ENCODE assay signal across 1 cellular context in the genomic region with DNA sequence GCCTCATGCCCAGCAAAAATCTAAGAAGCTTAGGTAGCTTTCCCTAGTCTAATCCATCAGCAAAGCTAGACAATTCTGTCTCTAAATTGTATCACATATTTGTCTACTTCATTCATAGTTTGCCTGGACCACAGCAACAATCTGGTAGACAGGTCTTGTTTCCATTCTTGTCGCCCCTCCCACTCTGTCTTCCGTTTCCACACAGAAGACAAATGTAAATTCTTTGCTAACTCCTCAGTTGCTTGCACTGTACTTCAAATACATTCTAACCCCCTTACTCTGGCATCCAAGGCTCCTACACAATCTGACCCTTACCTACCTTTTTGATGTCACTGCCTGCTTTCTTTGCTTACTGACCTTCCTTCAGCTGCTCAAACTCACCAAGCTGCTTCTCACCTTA.
TF ChIP-seq lines count a peak whose summit lies in the region.

No MANE protein-coding gene starts in this region.

TF ChIP-seq in SK-N-SH treated with all-trans-retinoic acid at 6 μM for 48 hours, 23 proteins besides CTCF, POLR2A, EP300 and RAD21 (continued from another document):
- TF ChIP-seq TSHZ2 (CRISPR knock-in tag; IDR thresholded peaks at IDR 0.05) = no peak
- no peak for TF ChIP-seq BACH2 (CRISPR knock-in tag; IDR thresholded peaks at IDR 0.05; ENCODE audit: borderline replicate concordance)
- no peak for TF ChIP-seq ZNF8 (CRISPR knock-in tag; IDR thresholded peaks at IDR 0.05)
- TF ChIP-seq RARB (CRISPR knock-in tag; IDR thresholded peaks at IDR 0.05) = no peak
- no peak for TF ChIP-seq GLIS3 (CRISPR knock-in tag; IDR thresholded peaks at IDR 0.05)
- no peak for TF ChIP-seq OSR1 (CRISPR knock-in tag; IDR thresholded peaks at IDR 0.05)
- TF ChIP-seq, protein P1, sequence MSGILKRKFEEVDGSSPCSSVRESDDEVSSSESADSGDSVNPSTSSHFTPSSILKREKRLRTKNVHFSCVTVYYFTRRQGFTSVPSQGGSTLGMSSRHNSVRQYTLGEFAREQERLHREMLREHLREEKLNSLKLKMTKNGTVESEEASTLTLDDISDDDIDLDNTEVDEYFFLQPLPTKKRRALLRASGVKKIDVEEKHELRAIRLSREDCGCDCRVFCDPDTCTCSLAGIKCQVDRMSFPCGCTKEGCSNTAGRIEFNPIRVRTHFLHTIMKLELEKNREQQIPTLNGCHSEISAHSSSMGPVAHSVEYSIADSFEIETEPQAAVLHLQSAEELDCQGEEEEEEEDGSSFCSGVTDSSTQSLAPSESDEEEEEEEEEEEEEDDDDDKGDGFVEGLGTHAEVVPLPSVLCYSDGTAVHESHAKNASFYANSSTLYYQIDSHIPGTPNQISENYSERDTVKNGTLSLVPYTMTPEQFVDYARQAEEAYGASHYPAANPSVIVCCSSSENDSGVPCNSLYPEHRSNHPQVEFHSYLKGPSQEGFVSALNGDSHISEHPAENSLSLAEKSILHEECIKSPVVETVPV (CRISPR knock-in tag; IDR thresholded peaks at IDR 0.05) = no peak
- TF ChIP-seq ESRRG (CRISPR knock-in tag; IDR thresholded peaks at IDR 0.05) = no peak
- no peak for TF ChIP-seq CSDC2 (CRISPR knock-in tag; IDR thresholded peaks at IDR 0.05)
- no peak for TF ChIP-seq ZFP30 (CRISPR knock-in tag; IDR thresholded peaks at IDR 0.05)
- no peak for TF ChIP-seq TCF4 (CRISPR knock-in tag; IDR thresholded peaks at IDR 0.05; ENCODE audit: borderline replicate concordance)
- TF ChIP-seq, protein P2, sequence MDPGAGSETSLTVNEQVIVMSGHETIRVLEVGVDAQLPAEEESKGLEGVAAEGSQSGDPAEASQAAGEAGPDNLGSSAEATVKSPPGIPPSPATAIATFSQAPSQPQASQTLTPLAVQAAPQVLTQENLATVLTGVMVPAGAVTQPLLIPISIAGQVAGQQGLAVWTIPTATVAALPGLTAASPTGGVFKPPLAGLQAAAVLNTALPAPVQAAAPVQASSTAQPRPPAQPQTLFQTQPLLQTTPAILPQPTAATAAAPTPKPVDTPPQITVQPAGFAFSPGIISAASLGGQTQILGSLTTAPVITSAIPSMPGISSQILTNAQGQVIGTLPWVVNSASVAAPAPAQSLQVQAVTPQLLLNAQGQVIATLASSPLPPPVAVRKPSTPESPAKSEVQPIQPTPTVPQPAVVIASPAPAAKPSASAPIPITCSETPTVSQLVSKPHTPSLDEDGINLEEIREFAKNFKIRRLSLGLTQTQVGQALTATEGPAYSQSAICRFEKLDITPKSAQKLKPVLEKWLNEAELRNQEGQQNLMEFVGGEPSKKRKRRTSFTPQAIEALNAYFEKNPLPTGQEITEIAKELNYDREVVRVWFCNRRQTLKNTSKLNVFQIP (CRISPR knock-in tag; IDR thresholded peaks at IDR 0.05; ENCODE audit: borderline replicate concordance, low read depth) = no peak
TF ChIP-seq in SK-N-SH treated with all-trans-retinoic acid at 6 μM for 48 hours: peak in this region for 0.
